22 cellular contexts compared by ENCODE assay signal in genomic region chr10:69759641-69760040, GRCh38. TPM values are rescaled to one million over a fixed set of nuclear protein-coding genes. Genes with fewer than 3 reads are reported as not detected.
"Had no signal": no experiment of that assay in that cellular context is flagged by ENCODE, and none has a peak within 500 bp of the region (broad histone marks: within the 10 kb centered on the region; RNA-seq: fewer than 3 reads in every experiment).

No MANE protein-coding gene starts in this region.

- H3K4me1 ChIP-seq: body of pancreas, Peyer's patch had no signal

- H3K27me3 ChIP-seq: adrenal gland, body of pancreas, Peyer's patch had no signal

- H3K27ac Mint-ChIP-seq: activated CD8-positive, alpha-beta T cell treated with anti-CD3 and anti-CD28 coated beads, Interleukin-2, amount 10 ng/mL, durations not matched to agents 7 days and 5 days; activated naive CD8-positive, alpha-beta T cell treated with anti-CD3 and anti-CD28 coated beads, Interleukin-2, amount 10 ng/mL, durations not matched to agents 7 days and 5 days; T-helper 1 cell treated with Interleukin-12 subunit alpha and Interleukin-12 subunit beta and Interleukin-4 antibody, amounts not matched to agents 30 μg/mL and 1 μg/mL, for 36 hours; WTC11 had no signal

- H3K9me3 Mint-ChIP-seq: activated naive CD8-positive, alpha-beta T cell treated with anti-CD3 and anti-CD28 coated beads, Interleukin-2, amount 10 ng/mL, durations not matched to agents 7 days and 5 days; central memory CD8-positive, alpha-beta T cell; T-helper 1 cell treated with Interleukin-12 subunit alpha and Interleukin-12 subunit beta and Interleukin-4 antibody, amounts not matched to agents 30 μg/mL and 1 μg/mL, for 36 hours; WTC11 had no signal

- DNase-seq: activated CD4-positive, alpha-beta T cell treated with anti-CD3 and anti-CD28 coated beads for 48 hours; activated CD4-positive, alpha-beta T cell treated with anti-CD3 and anti-CD28 coated beads, Interleukin-2, amount 50 U/mL, for 4 hours; activated CD4-positive, CD25-positive, alpha-beta regulatory T cell treated with anti-CD3 and anti-CD28 coated beads, Interleukin-2, amount 50 U/mL, for 72 hours; activated CD8-positive, alpha-beta memory T cell treated with anti-CD3 and anti-CD28 coated beads, Interleukin-2, amount 50 U/mL, for 48 hours; activated CD8-positive, alpha-beta T cell treated with anti-CD3 and anti-CD28 coated beads, Interleukin-2, amount 10 ng/mL, durations not matched to agents 7 days and 5 days; activated naive CD4-positive, alpha-beta T cell treated with anti-CD3 and anti-CD28 coated beads, Interleukin-2, amount 50 U/mL, for 16 hours; activated naive CD8-positive, alpha-beta T cell treated with anti-CD3 and anti-CD28 coated beads, Interleukin-2, amount 10 ng/mL, durations not matched to agents 7 days and 5 days; activated T-cell treated with anti-CD3 and anti-CD28 coated beads, Interleukin-2, amount 50 U/mL, for 1 hour; adrenal gland; aorta; body of pancreas; KG1; NCI-H1092; NCI-H1417 treated with DMSO at 0.1 percent for 48 hours; NCI-H1694 treated with DMSO at 0.1 percent for 48 hours; NCI-H2081; NCI-H510A treated with DMSO at 0.1 percent for 48 hours; Peyer's patch; SHP77 treated with DMSO at 0.1 percent for 48 hours had no signal

- H3K4me1 Mint-ChIP-seq: central memory CD8-positive, alpha-beta T cell; WTC11 had no signal

- H3K36me3 ChIP-seq: adrenal gland, Peyer's patch had no signal

- H3K4me3 ChIP-seq: adrenal gland, body of pancreas, Peyer's patch had no signal

- H3K9me3 ChIP-seq: adrenal gland, body of pancreas, Peyer's patch had no signal

- H3K36me3 Mint-ChIP-seq: activated naive CD8-positive, alpha-beta T cell treated with anti-CD3 and anti-CD28 coated beads, Interleukin-2, amount 10 ng/mL, durations not matched to agents 7 days and 5 days; WTC11 had no signal

- H3K27ac ChIP-seq: adrenal gland, body of pancreas, Peyer's patch had no signal

- H3K4me3 Mint-ChIP-seq: activated CD8-positive, alpha-beta T cell treated with anti-CD3 and anti-CD28 coated beads, Interleukin-2, amount 10 ng/mL, durations not matched to agents 7 days and 5 days; activated naive CD8-positive, alpha-beta T cell treated with anti-CD3 and anti-CD28 coated beads, Interleukin-2, amount 10 ng/mL, durations not matched to agents 7 days and 5 days; central memory CD8-positive, alpha-beta T cell; T-helper 1 cell treated with Interleukin-12 subunit alpha and Interleukin-12 subunit beta and Interleukin-4 antibody, amounts not matched to agents 30 μg/mL and 1 μg/mL, for 36 hours; WTC11 had no signal

RNA-seq across cellular contexts. Expression of gene COL13A1, which starts 42.1 kb away (rescaled TPM):
- total RNA-seq: activated CD8-positive, alpha-beta T cell treated with anti-CD3 and anti-CD28 coated beads, Interleukin-2, amount 10 ng/mL, durations not matched to agents 7 days and 5 days; activated naive CD8-positive, alpha-beta T cell treated with anti-CD3 and anti-CD28 coated beads, Interleukin-2, amount 10 ng/mL, durations not matched to agents 7 days and 5 days had no signal
